11 cellular contexts compared by ENCODE assay signal in genomic region chr19:54709549-54709948, GRCh38. TPM values are rescaled to one million over a fixed set of nuclear protein-coding genes. Genes with fewer than 3 reads are reported as not detected.
"Had no signal": no experiment of that assay in that cellular context is flagged by ENCODE, and none has a peak within 500 bp of the region (broad histone marks: within the 10 kb centered on the region; RNA-seq: fewer than 3 reads in every experiment).

No MANE protein-coding gene starts in this region.

RNA-seq across cellular contexts. Expression of gene KIR3DL3, which starts 14.7 kb away (rescaled TPM):
- total RNA-seq: OCI-LY7, PC-3, PC-9, Peyer's patch, Right ventricle myocardium inferior, Right ventricle myocardium superior, RPMI7951, SJCRH30, SJSA1, SK-MEL-5 had no signal
- polyA plus RNA-seq: SK-N-SH had no signal

RNA-seq across cellular contexts. Expression of gene KIR2DL3, which starts 28.8 kb away (rescaled TPM):
- total RNA-seq: OCI-LY7, PC-3, PC-9, Peyer's patch, Right ventricle myocardium inferior, Right ventricle myocardium superior, RPMI7951, SJCRH30, SJSA1, SK-MEL-5 had no signal
- polyA plus RNA-seq: SK-N-SH had no signal

RNA-seq across cellular contexts. Expression of gene LILRB4, which starts 46.8 kb away (rescaled TPM):
- total RNA-seq: PC-3, PC-9, RPMI7951, SJCRH30, SJSA1, SK-MEL-5 had no signal
- polyA plus RNA-seq: SK-N-SH had no signal
